ENCODE assay signal across 27 cellular contexts in the genomic region with DNA sequence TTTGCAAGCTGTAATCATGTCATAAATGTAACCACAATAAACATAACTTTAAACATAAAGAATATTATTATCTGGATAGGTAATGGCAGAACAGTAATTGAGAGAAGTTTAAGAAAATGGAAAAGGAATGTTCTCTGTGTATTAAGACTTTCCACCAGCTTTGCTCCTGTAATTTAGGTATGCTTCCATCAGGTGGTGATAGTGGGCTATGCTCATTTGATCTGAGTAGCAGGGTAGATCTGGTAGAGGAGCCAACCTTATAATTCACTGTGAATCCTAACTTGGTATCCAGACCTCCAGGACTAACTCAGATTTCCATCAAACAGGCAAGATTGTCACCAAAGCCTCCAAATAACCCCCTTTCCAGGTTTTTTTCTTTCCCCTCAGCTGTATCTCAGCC.
DNase-seq lines count a peak whose midpoint lies in the region; ATAC-seq and TF ChIP-seq lines count a peak whose summit lies in the region.
"Had no signal": no experiment of that assay in that cellular context is flagged by ENCODE, and none has a peak within 500 bp of the region (broad histone marks: within the 10 kb centered on the region; RNA-seq: fewer than 3 reads in every experiment).

No MANE protein-coding gene starts in this region.

- POLR2A ChIA-PET in activated CD8-positive, alpha-beta T cell treated with anti-CD3 and anti-CD28 coated beads, Interleukin-2, amount 10 ng/mL, durations not matched to agents 7 days and 5 days (lab: Charles Lee), result no interaction called here

- no peaks in the 10 kb centered on the region for H3K79me2 ChIP-seq in OCI-LY1 (ENCODE audit: insufficient read depth, low read length)
- H3K79me2 ChIP-seq: hepatocyte had no signal

- no peak overlapping the region for H2AFZ ChIP-seq in OCI-LY1 (ENCODE audit: low read length)
- H2AFZ ChIP-seq: hepatocyte had no signal

- no peak overlapping the region for H3K4me2 ChIP-seq in OCI-LY1 (ENCODE audit: low read length)
- H3K4me2 ChIP-seq: hepatocyte had no signal

- H4K20me1 ChIP-seq in OCI-LY1 (ENCODE audit: insufficient read depth, low read length), result no peaks in the 10 kb centered on the region

- DNase-seq in endodermal cell (no peak), GF-D8 (lab: John Stamatoyannopoulos, UW) (no peak), anterior cingulate cortex (lab: John Stamatoyannopoulos, UW) (no peak), islet precursor cell (no peak)
- DNase-seq in activated CD8-positive, alpha-beta T cell treated with anti-CD3 and anti-CD28 coated beads, Interleukin-2, amount 10 ng/mL, durations not matched to agents 7 days and 5 days, result no peak
- DNase-seq: activated B cell treated with CpG ODN at 0.5 μM for 24 hours; activated CD4-positive, alpha-beta T cell treated with anti-CD3 and anti-CD28 coated beads, Interleukin-2, amount 50 U/mL, for 48 hours; activated effector memory CD4-positive, alpha-beta T cell treated with anti-CD3 and anti-CD28 coated beads, Interleukin-2, amount 50 U/mL, for 16 hours; activated naive CD8-positive, alpha-beta T cell treated with anti-CD3 and anti-CD28 coated beads, Interleukin-2, amount 50 U/mL, for 24 hours; activated T-cell treated with anti-CD3 and anti-CD28 coated beads for 4 hours; effector CD4-positive, alpha-beta T cell; foreskin melanocyte; NCI-H1694; NCI-H2171; NCI-H774; stimulated activated CD4-positive, alpha-beta T cell treated with anti-CD3 and anti-CD28 coated beads, Interleukin-1b, Interleukin-23, amount 100 ng/mL, for 48 hours had no signal

- no peaks in the 10 kb centered on the region for H3K27me3 Mint-ChIP-seq in endodermal cell (ENCODE audit: insufficient read depth)
- peaks cover 4% of the 10 kb centered on the region for H3K27me3 Mint-ChIP-seq in activated CD8-positive, alpha-beta T cell treated with anti-CD3 and anti-CD28 coated beads, Interleukin-2, amount 10 ng/mL, durations not matched to agents 7 days and 5 days (ENCODE audit: low read depth)

- H3K27me3 ChIP-seq in OCI-LY1 (ENCODE audit: insufficient read depth, low read length) (no peaks in the 10 kb centered on the region), endodermal cell (ENCODE audit: control insufficient read depth, insufficient read depth, low read length, poor library complexity, severe bottlenecking) (no peaks in the 10 kb centered on the region)
- H3K27me3 ChIP-seq: hepatocyte, SJSA1 had no signal

- H3K27ac Mint-ChIP-seq in endodermal cell, result no peak overlapping the region
- no peak overlapping the region for H3K27ac Mint-ChIP-seq in activated CD8-positive, alpha-beta T cell treated with anti-CD3 and anti-CD28 coated beads, Interleukin-2, amount 10 ng/mL, durations not matched to agents 7 days and 5 days
- H3K27ac Mint-ChIP-seq: activated B cell treated with CpG ODN at 0.5 μM for 24 hours; activated naive CD8-positive, alpha-beta T cell treated with anti-CD3 and anti-CD28 coated beads, Interleukin-2, amount 50 U/mL, for 24 hours; brain; CD14-positive monocyte; stimulated activated effector memory CD8-positive, alpha-beta T cell treated with anti-CD3 and anti-CD28 coated beads, Interleukin-12 subunit alpha, Interleukin-12 subunit beta, amount 100 ng/mL, for 72 hours had no signal

- H3K27ac ChIP-seq in 22Rv1 (no peak overlapping the region), OCI-LY1 (ENCODE audit: low read depth, low read length, poor library complexity, severe bottlenecking) (no peak overlapping the region), endodermal cell (ENCODE audit: low read depth, low read length) (no peak overlapping the region)
- H3K27ac ChIP-seq: hepatocyte, HL-60, SJSA1, skin epidermis had no signal

- no peak overlapping the region for H3K4me3 ChIP-seq in OCI-LY1 (ENCODE audit: low read depth, low read length, poor library complexity, severe bottlenecking)
- no peak overlapping the region for H3K4me3 ChIP-seq in endodermal cell (ENCODE audit: low read length)
- H3K4me3 ChIP-seq: GM12878, hepatocyte, SJSA1, skin epidermis had no signal

- H3K36me3 Mint-ChIP-seq in endodermal cell (ENCODE audit: low read depth), result no peaks in the 10 kb centered on the region
- H3K36me3 Mint-ChIP-seq in activated CD8-positive, alpha-beta T cell treated with anti-CD3 and anti-CD28 coated beads, Interleukin-2, amount 10 ng/mL, durations not matched to agents 7 days and 5 days (ENCODE audit: low read depth), result no peaks in the 10 kb centered on the region
- H3K36me3 Mint-ChIP-seq: brain; CD14-positive monocyte; stimulated activated effector memory CD8-positive, alpha-beta T cell treated with anti-CD3 and anti-CD28 coated beads, Interleukin-12 subunit alpha, Interleukin-12 subunit beta, amount 100 ng/mL, for 72 hours had no signal

- H3F3A ChIP-seq in OCI-LY1 (ENCODE audit: insufficient read depth, low read length), result no peaks in the 10 kb centered on the region

- peaks cover 6% of the 10 kb centered on the region for H3K9me3 Mint-ChIP-seq in endodermal cell
- H3K9me3 Mint-ChIP-seq in activated CD8-positive, alpha-beta T cell treated with anti-CD3 and anti-CD28 coated beads, Interleukin-2, amount 10 ng/mL, durations not matched to agents 7 days and 5 days (ENCODE audit: insufficient read depth), result no peaks in the 10 kb centered on the region

- peak; percentile 9; the same call in 1 of the 2 replicates for TF ChIP-seq CTCF in 22Rv1 (IDR thresholded peaks at IDR 0.05)
- peak; percentile 30; the same call in 1 of the 3 replicates for TF ChIP-seq CTCF in GM12872 (IDR thresholded peaks at IDR 0.05; ENCODE audit: insufficient read depth, low read depth, low read length)
- peak; percentile 25; the same call in 1 of the 2 replicates for TF ChIP-seq CTCF in OCI-LY1 (IDR thresholded peaks at IDR 0.05; ENCODE audit: low read length)
- peak; percentile 78 for TF ChIP-seq CTCF in endodermal cell (conservative IDR thresholded peaks at IDR 0.05)

- H3K9me3 ChIP-seq in OCI-LY1 (ENCODE audit: low read length) (no peaks in the 10 kb centered on the region), endodermal cell (ENCODE audit: control insufficient read depth, low read length) (peaks cover 9% of the 10 kb centered on the region)
- H3K9me3 ChIP-seq: SJSA1 had no signal

- no peak overlapping the region for H3K9ac ChIP-seq in OCI-LY1 (ENCODE audit: low read length)
- H3K9ac ChIP-seq in endodermal cell (ENCODE audit: extremely low read depth, low read length, poor library complexity, severe bottlenecking), result no peak overlapping the region

- no peak for ATAC-seq in activated CD8-positive, alpha-beta T cell treated with anti-CD3 and anti-CD28 coated beads, Interleukin-2, amount 10 ng/mL, durations not matched to agents 7 days and 5 days
- ATAC-seq: activated naive CD8-positive, alpha-beta T cell treated with anti-CD3 and anti-CD28 coated beads, Interleukin-2, amount 50 U/mL, for 24 hours; GM12878; stimulated activated effector memory CD8-positive, alpha-beta T cell treated with anti-CD3 and anti-CD28 coated beads, Interleukin-12 subunit alpha, Interleukin-12 subunit beta, amount 100 ng/mL, for 72 hours had no signal

- no peaks in the 10 kb centered on the region for H3K9me2 ChIP-seq in OCI-LY1 (ENCODE audit: low read depth, low read length)

- no peak overlapping the region for H3K4me3 Mint-ChIP-seq in endodermal cell
- no peak overlapping the region for H3K4me3 Mint-ChIP-seq in activated CD8-positive, alpha-beta T cell treated with anti-CD3 and anti-CD28 coated beads, Interleukin-2, amount 10 ng/mL, durations not matched to agents 7 days and 5 days
- H3K4me3 Mint-ChIP-seq: activated B cell treated with CpG ODN at 0.5 μM for 24 hours; activated naive CD8-positive, alpha-beta T cell treated with anti-CD3 and anti-CD28 coated beads, Interleukin-2, amount 50 U/mL, for 24 hours; brain; CD14-positive monocyte; stimulated activated effector memory CD8-positive, alpha-beta T cell treated with anti-CD3 and anti-CD28 coated beads, Interleukin-12 subunit alpha, Interleukin-12 subunit beta, amount 100 ng/mL, for 72 hours had no signal

- H3K4me1 Mint-ChIP-seq in endodermal cell, result no peaks in the 10 kb centered on the region
- H3K4me1 Mint-ChIP-seq in activated CD8-positive, alpha-beta T cell treated with anti-CD3 and anti-CD28 coated beads, Interleukin-2, amount 10 ng/mL, durations not matched to agents 7 days and 5 days (ENCODE audit: low read depth), result no peaks in the 10 kb centered on the region
- H3K4me1 Mint-ChIP-seq: activated B cell treated with CpG ODN at 0.5 μM for 24 hours; activated naive CD8-positive, alpha-beta T cell treated with anti-CD3 and anti-CD28 coated beads, Interleukin-2, amount 50 U/mL, for 24 hours; brain; CD14-positive monocyte; stimulated activated effector memory CD8-positive, alpha-beta T cell treated with anti-CD3 and anti-CD28 coated beads, Interleukin-12 subunit alpha, Interleukin-12 subunit beta, amount 100 ng/mL, for 72 hours had no signal

- no peaks in the 10 kb centered on the region for H3K36me3 ChIP-seq in OCI-LY1 (ENCODE audit: insufficient read depth, low read length)
- no peaks in the 10 kb centered on the region for H3K36me3 ChIP-seq in endodermal cell (ENCODE audit: control insufficient read depth, insufficient read depth, low read length)
- H3K36me3 ChIP-seq: SJSA1 had no signal

- CTCF ChIA-PET in activated CD8-positive, alpha-beta T cell treated with anti-CD3 and anti-CD28 coated beads, Interleukin-2, amount 10 ng/mL, durations not matched to agents 7 days and 5 days (lab: Charles Lee), result interaction anchor here (0.7 kb wide), 1 partner anchor 1216 kb away, joined by 3 read pairs; no protein-coding TSS in a partner anchor

- no peaks in the 10 kb centered on the region for H3K4me1 ChIP-seq in OCI-LY1 (ENCODE audit: insufficient read depth, low read length, severe bottlenecking)
- H3K4me1 ChIP-seq in endodermal cell (ENCODE audit: control insufficient read depth, insufficient read depth, low read length), result no peaks in the 10 kb centered on the region
- H3K4me1 ChIP-seq: SJSA1 had no signal

Comparison
In these comparisons a context has a peak if more than half of its experiments do, and no peak if none do; other contexts are left out.
1. CTCF ChIP-seq: peak in every context shown above with its lines; median percentile 78 in endodermal cell; 30 in GM12872; 25 in OCI-LY1; 9 in 22Rv1.